ENCODE assay signal across 8 cellular contexts in the genomic region with DNA sequence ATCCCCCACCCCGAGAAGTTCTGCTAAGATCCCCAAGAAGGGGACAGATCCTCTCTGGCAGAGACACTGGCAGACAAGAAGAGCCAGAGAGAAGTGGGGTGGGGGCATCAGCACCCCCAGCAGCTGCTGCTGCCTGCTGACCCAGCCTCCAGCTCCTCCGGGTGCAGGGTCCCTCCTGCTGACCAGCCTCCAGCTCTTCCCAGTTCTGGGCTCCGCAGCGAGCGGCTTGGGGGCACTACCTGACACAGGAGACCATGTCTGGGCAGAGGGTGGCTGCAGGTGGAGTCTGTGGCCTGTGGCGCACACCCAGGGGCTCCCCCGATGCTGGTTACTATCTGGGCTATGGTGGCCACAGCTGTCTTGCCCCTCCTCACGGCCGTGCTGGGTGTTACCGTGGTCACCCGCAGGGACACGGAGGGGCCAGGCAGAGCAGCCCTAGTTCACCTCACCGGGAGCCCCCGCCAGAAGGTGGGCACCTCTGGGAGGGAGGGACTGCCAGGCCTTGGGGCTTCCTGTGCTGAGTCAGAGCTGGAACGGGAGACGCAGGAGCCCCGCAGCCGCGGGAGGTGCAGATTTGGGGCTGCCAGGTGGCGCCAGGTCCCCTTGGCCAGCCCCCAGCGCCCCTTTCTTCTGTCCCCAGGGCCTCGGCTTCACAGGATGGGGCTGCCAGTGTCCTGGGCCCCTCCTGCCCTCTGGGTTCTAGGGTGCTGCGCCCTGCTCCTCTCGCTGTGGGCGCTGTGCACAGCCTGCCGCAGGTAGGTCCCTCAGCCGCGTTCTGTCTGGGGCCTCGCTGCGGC. TPM values are rescaled to one million over a fixed set of nuclear protein-coding genes. Genes with fewer than 3 reads are reported as not detected.
DNase-seq lines count a peak whose midpoint lies in the region; ATAC-seq and TF ChIP-seq lines count a peak whose summit lies in the region.

No MANE protein-coding gene starts in this region.

- DNase-seq in DMS 273 (lab: John Stamatoyannopoulos, UW; ENCODE audit: unreplicated experiment), result peak; percentile 63
- DNase-seq in DMS 273 treated with DMSO at 0.1 percent for 48 hours (lab: John Stamatoyannopoulos, UW), result no peak
- DNase-seq in activated CD4-positive, alpha-beta T cell treated with anti-CD3 and anti-CD28 coated beads, Interleukin-2, amount 50 U/mL, for 1 hour, result peak; percentile 59
- peak; percentile 33 for DNase-seq in glutamatergic neuron
- DNase-seq in stimulated activated naive CD8-positive, alpha-beta T cell treated with anti-CD3 and anti-CD28 coated beads, Interleukin-15, Interleukin-2, amounts not matched to agents 100 U/mL and 50 U/mL, for 24 hours, result peak; percentile 59

- H3K4me1 Mint-ChIP-seq in glutamatergic neuron (ENCODE audit: low read depth, unreplicated experiment), result peaks cover 5% of the 10 kb centered on the region

- peaks cover 11% of the 10 kb centered on the region for H3K27me3 Mint-ChIP-seq in glutamatergic neuron (ENCODE audit: unreplicated experiment)

- no peaks in the 10 kb centered on the region for H3K36me3 Mint-ChIP-seq in glutamatergic neuron (ENCODE audit: unreplicated experiment)

- H3K27ac Mint-ChIP-seq in glutamatergic neuron (ENCODE audit: unreplicated experiment), result no peak overlapping the region

- peak; percentile 8 for ATAC-seq in stimulated activated naive CD8-positive, alpha-beta T cell treated with anti-CD3 and anti-CD28 coated beads, Interleukin-15, Interleukin-2, amounts not matched to agents 100 U/mL and 50 U/mL, for 24 hours
- ATAC-seq in GM21526 (IDR thresholded peaks at IDR 0.05; ENCODE audit: low FRiP score, unreplicated experiment) (no peak), HG03045 (IDR thresholded peaks at IDR 0.05; ENCODE audit: unreplicated experiment) (no peak), GM18511 (IDR thresholded peaks at IDR 0.05; ENCODE audit: unreplicated experiment) (no peak)

- peaks cover 8% of the 10 kb centered on the region for H3K9me3 Mint-ChIP-seq in glutamatergic neuron (ENCODE audit: unreplicated experiment)

- H3K4me3 Mint-ChIP-seq in glutamatergic neuron (ENCODE audit: unreplicated experiment), result no peak overlapping the region

- TF ChIP-seq CTCF in glutamatergic neuron (IDR thresholded peaks at IDR 0.05; ENCODE audit: partially characterized antibody, unreplicated experiment), result no peak

RNA-seq across cellular contexts. Expression of a gene that starts 0.6 kb away (rescaled TPM):
- 16.6 TPM for total RNA-seq in glutamatergic neuron (ENCODE audit: unreplicated experiment)

RNA-seq across cellular contexts. Expression of a gene that starts 2.5 kb away (rescaled TPM):
- 47.9 TPM for total RNA-seq in glutamatergic neuron (ENCODE audit: unreplicated experiment)

RNA-seq across cellular contexts. Expression of a gene that starts 29.3 kb away (rescaled TPM):
- total RNA-seq in glutamatergic neuron (ENCODE audit: unreplicated experiment), result 41.5 TPM

RNA-seq across cellular contexts. Expression of a gene that starts 29.3 kb away (rescaled TPM):
- total RNA-seq in glutamatergic neuron (ENCODE audit: unreplicated experiment), result 51.9 TPM

RNA-seq across cellular contexts. Expression of a gene that starts 40.6 kb away (rescaled TPM):
- total RNA-seq in glutamatergic neuron (ENCODE audit: unreplicated experiment), result not detected
